ENCODE assay signal across 9 cellular contexts in the genomic region with DNA sequence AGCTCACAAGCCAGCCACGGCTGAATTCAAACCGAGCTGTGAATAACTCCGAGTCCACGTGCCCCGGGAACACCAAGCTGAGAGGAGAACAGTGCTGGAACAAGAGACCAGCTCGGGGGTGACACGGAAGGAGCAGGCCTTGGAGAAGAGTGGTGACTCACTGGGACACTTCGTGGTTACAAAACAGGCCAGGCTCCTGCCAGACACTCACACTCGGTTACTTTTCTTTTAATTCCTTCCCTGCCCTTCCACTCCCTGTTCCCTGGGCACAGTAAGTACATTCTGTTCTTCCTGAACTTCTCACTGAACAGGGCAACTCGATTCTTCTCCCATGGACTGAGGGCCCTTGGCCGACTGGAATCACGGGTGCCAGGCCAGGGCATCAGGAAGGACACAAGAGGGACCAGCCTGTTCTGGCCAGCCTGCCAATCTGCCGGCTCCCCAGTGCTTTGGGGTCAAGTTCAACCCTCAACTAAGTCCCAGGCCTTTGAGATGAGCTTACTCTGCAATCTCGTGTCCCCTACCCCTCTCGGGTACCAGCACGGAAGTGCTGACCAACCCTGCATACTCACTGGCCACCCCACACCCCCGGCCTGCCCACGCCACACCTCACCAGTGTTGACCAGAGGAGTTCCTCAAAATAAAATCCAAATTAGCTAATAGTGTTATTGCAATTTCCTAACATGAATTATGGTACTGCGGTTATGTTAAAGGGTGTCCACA.
A peak's percentile ranks its signal among the peaks of the same experiment; 100 is the strongest.
DNase-seq lines count a peak whose midpoint lies in the region; ATAC-seq and TF ChIP-seq lines count a peak whose summit lies in the region.
"Had no signal": no experiment of that assay in that cellular context is flagged by ENCODE, and none has a peak within 500 bp of the region (broad histone marks: within the 10 kb centered on the region; RNA-seq: fewer than 3 reads in every experiment).

No MANE protein-coding gene starts in this region.

- H3K27me3 ChIP-seq in left ventricle myocardium inferior (ENCODE audit: low read depth): no peaks in the 10 kb centered on the region
- no peaks in the 10 kb centered on the region for H3K27me3 ChIP-seq in Karpas-422 (ENCODE audit: low read length)

- H3K9ac ChIP-seq in Karpas-422 (ENCODE audit: low read length): no peak overlapping the region

- intact Hi-C loops in left ventricle myocardium inferior (cut with micrococcal nuclease): no loop called here

- ATAC-seq in HG02642 (IDR thresholded peaks at IDR 0.05; ENCODE audit: poor library complexity, unreplicated experiment): no peak

- H4K20me1 ChIP-seq in Karpas-422 (ENCODE audit: insufficient read depth, low read depth, low read length): no peaks in the 10 kb centered on the region

- TF ChIP-seq CTCF in left ventricle myocardium inferior (IDR thresholded peaks at IDR 0.05; ENCODE audit: borderline replicate concordance) (no peak), retinal pigment epithelial cell (conservative IDR thresholded peaks at IDR 0.05; ENCODE audit: low read depth, low read length) (no peak)

- H3K36me3 ChIP-seq in left ventricle myocardium inferior: no peaks in the 10 kb centered on the region
- no peaks in the 10 kb centered on the region for H3K36me3 ChIP-seq in Karpas-422 (ENCODE audit: insufficient read depth, low read length)

- H3K27ac ChIP-seq in adipose tissue (ENCODE audit: low read depth, low read length): peak overlapping the region; percentile 44
- peak overlapping the region; percentile 47 for H3K27ac ChIP-seq in left ventricle myocardium inferior (replicated peaks)
- H3K27ac ChIP-seq in Karpas-422 (ENCODE audit: low read length): no peak overlapping the region

- H2AFZ ChIP-seq in Karpas-422 (ENCODE audit: low read length): no peak overlapping the region

- no peaks in the 10 kb centered on the region for H3K9me2 ChIP-seq in Karpas-422 (replicated peaks; ENCODE audit: insufficient read depth, low read length)

- no peak overlapping the region for H3K4me3 ChIP-seq in left ventricle myocardium inferior
- H3K4me3 ChIP-seq in retinal pigment epithelial cell (ENCODE audit: low read length): no peak overlapping the region
- no peak overlapping the region for H3K4me3 ChIP-seq in Karpas-422 (ENCODE audit: low read length)

- H3K9me3 ChIP-seq in left ventricle myocardium inferior (replicated peaks): no peaks in the 10 kb centered on the region
- H3K9me3 ChIP-seq in Karpas-422 (ENCODE audit: low read length): no peaks in the 10 kb centered on the region

- H3K79me2 ChIP-seq in Karpas-422 (ENCODE audit: low read length): no peaks in the 10 kb centered on the region

- H3K4me1 ChIP-seq in left ventricle myocardium inferior (peaks cover 9% of the 10 kb centered on the region), Karpas-422 (ENCODE audit: low read length) (no peaks in the 10 kb centered on the region)

- H3K4me2 ChIP-seq in Karpas-422 (ENCODE audit: low read depth, low read length, poor library complexity, severe bottlenecking): no peak overlapping the region

- DNase-seq in EH (ENCODE audit: low read depth): peak; percentile 83
- peak; percentile 44 for DNase-seq in left ventricle myocardium inferior
- peak; percentile 23 for DNase-seq in retinal pigment epithelial cell (ENCODE audit: low read depth)
- no peak for DNase-seq in SHP77 (lab: John Stamatoyannopoulos, UW)
- DNase-seq in NCI-H1694 treated with DMSO at 0.1 percent for 48 hours (lab: John Stamatoyannopoulos, UW): no peak
- DNase-seq in Karpas-422: no peak
- DNase-seq: activated CD4-positive, alpha-beta memory T cell treated with anti-CD3 and anti-CD28 coated beads, Interleukin-2, amount 10 ng/mL, durations not matched to agents 7 days and 5 days had no signal

- WGBS in adipose tissue, 3 donors: 45 to 87% (median 47%) methylated on average over 19 of the region's 19 CpGs

Comparison
In these comparisons a context has a peak if more than half of its experiments do, and no peak if none do; other contexts are left out.
1. DNase-seq: peak in EH (single experiment), left ventricle myocardium inferior (single experiment) and retinal pigment epithelial cell (single experiment); none in SHP77 (0 of 2), NCI-H1694 treated with DMSO at 0.1 percent for 48 hours (single experiment) and Karpas-422 (single experiment).